Comparison of ENCODE assay signal across 12 cellular contexts in the genomic region with DNA sequence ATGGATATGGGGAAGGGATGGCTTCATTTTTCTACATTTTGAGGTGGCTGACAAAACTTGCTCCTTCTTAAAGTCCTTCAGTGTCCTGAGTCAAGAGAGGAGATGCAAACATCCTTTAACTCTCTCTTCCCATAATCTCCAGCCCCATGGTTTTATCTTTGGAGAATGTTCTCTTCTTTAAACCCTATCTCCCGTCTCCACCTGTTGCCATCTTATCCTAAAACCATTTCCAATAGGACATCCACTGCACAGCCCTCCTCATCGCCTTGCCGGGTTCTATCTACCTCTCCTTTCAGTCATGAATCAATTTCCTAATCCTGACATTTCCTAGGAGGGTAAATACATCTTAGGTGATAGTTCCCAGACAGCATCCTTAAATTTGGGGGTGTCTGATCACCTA. TPM values are rescaled to one million over a fixed set of nuclear protein-coding genes. Genes with fewer than 3 reads are reported as not detected.
"Had no signal": no experiment of that assay in that cellular context is flagged by ENCODE, and none has a peak within 500 bp of the region (broad histone marks: within the 10 kb centered on the region; RNA-seq: fewer than 3 reads in every experiment).

No MANE protein-coding gene starts in this region.

- H3K4me2 ChIP-seq: GM23338 had no signal

- DNase-seq: GM23248, GOT3, H7, H9, HCEC 1CT, HFFc6 had no signal

- H3K27ac Mint-ChIP-seq: GM23338, H9, HFFc6 had no signal

- FAIRE-seq: H1, H54 had no signal

- H3K9ac ChIP-seq: GM23248 had no signal

- H3K9me3 ChIP-seq: HAP-1 had no signal

- H3K27ac ChIP-seq: GM23248 had no signal

- H3K9me3 Mint-ChIP-seq: GM23338, H9, HFFc6 had no signal

- H3K36me3 ChIP-seq: HAP-1 had no signal

- H2AFZ ChIP-seq: GM23248, GM23338 had no signal

- H3K4me1 Mint-ChIP-seq: GM23338, H9 had no signal

- H3K4me3 ChIP-seq: GM23248, GM23338, HAP-1 had no signal

- H3K4me3 Mint-ChIP-seq: GM23338, H9, HFFc6 had no signal

- ATAC-seq: GM23338, HCT116 had no signal

RNA-seq across cellular contexts. Expression of gene KCNE2, which starts 44.2 kb away (rescaled TPM):
- total RNA-seq: GM23248, H4, H7, H9, HFFc6 had no signal
